25 cellular contexts compared by ENCODE assay signal in the genomic region with DNA sequence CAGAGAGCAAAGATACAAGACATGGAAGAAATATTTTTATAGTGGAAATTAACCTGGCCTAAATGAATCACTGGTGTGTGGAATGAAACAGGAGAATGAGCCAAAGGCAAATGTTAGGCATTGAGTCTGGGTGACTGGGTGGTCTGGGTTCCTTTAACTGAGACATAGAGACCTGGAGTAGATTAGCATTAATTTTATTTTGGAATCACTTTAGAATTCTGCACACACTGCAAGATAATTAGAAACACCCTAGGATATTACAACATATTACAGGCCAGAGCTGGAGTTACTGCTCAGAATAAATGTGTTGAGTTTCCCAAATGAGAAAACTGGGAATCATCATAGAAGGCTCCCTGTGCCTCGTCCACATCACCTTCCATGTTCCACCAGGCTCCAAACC.
DNase-seq lines count a peak whose midpoint lies in the region; ATAC-seq, FAIRE-seq and TF ChIP-seq lines count a peak whose summit lies in the region.
"Had no signal": no experiment of that assay in that cellular context is flagged by ENCODE, and none has a peak within 500 bp of the region (broad histone marks: within the 10 kb centered on the region; RNA-seq: fewer than 3 reads in every experiment).

No MANE protein-coding gene starts in this region.

- no peak overlapping the region for H3K9ac ChIP-seq in adipocyte (ENCODE audit: low read length)
- H3K9ac ChIP-seq: GM23248 had no signal

- no peaks in the 10 kb centered on the region for H3K36me3 ChIP-seq in adipocyte (ENCODE audit: control insufficient read depth, insufficient read depth, low read length, severe bottlenecking)
- H3K36me3 ChIP-seq: MG63 had no signal

- TF ChIP-seq POLR2A in H54 (IDR thresholded peaks at IDR 0.05; ENCODE audit: low read depth, low read length): no peak

- no peak overlapping the region for H3K4me3 Mint-ChIP-seq in stimulated activated memory B cell treated with anti-CD40 and anti-IgM and Interleukin-4, amounts not matched to agents 10 μg/mL and 1 μg/mL and 100 μg/mL, for 72 hours
- H3K4me3 Mint-ChIP-seq: CD14-positive monocyte; CD8-positive, alpha-beta memory T cell; H9 had no signal

- H3K9me3 ChIP-seq in adipocyte (ENCODE audit: control insufficient read depth, low read length): no peaks in the 10 kb centered on the region
- H3K9me3 ChIP-seq: A549, BE2C, MG63 had no signal

- no peaks in the 10 kb centered on the region for H3K9me3 Mint-ChIP-seq in stimulated activated memory B cell treated with anti-CD40 and anti-IgM and Interleukin-4, amounts not matched to agents 10 μg/mL and 1 μg/mL and 100 μg/mL, for 72 hours
- H3K9me3 Mint-ChIP-seq: CD8-positive, alpha-beta memory T cell; H9 had no signal

- no peaks in the 10 kb centered on the region for H3K4me1 ChIP-seq in adipocyte (ENCODE audit: control insufficient read depth, insufficient read depth, low read length)
- H3K4me1 ChIP-seq: A549 had no signal

- H3K27ac Mint-ChIP-seq in stimulated activated memory B cell treated with anti-CD40 and anti-IgM and Interleukin-4, amounts not matched to agents 10 μg/mL and 1 μg/mL and 100 μg/mL, for 72 hours: no peak overlapping the region
- H3K27ac Mint-ChIP-seq: CD14-positive monocyte, H9 had no signal

- ATAC-seq in GM18907 (IDR thresholded peaks at IDR 0.05; ENCODE audit: unreplicated experiment): no peak
- ATAC-seq in stimulated activated memory B cell treated with anti-CD40 and anti-IgM and Interleukin-4, amounts not matched to agents 10 μg/mL and 1 μg/mL and 100 μg/mL, for 72 hours: no peak
- ATAC-seq: A549 had no signal

- H3K4me1 Mint-ChIP-seq in stimulated activated memory B cell treated with anti-CD40 and anti-IgM and Interleukin-4, amounts not matched to agents 10 μg/mL and 1 μg/mL and 100 μg/mL, for 72 hours: no peaks in the 10 kb centered on the region
- H3K4me1 Mint-ChIP-seq: CD14-positive monocyte, H9 had no signal

- H3K27me3 ChIP-seq in adipocyte (replicated peaks; ENCODE audit: control insufficient read depth, insufficient read depth, low read length): no peaks in the 10 kb centered on the region
- H3K27me3 ChIP-seq: BE2C, MG63 had no signal

- H3K4me3 ChIP-seq in adipocyte (ENCODE audit: low read length): no peak overlapping the region
- H3K4me3 ChIP-seq: A549, GM23248, MG63 had no signal

- H3K36me3 Mint-ChIP-seq in stimulated activated memory B cell treated with anti-CD40 and anti-IgM and Interleukin-4, amounts not matched to agents 10 μg/mL and 1 μg/mL and 100 μg/mL, for 72 hours: no peaks in the 10 kb centered on the region
- H3K36me3 Mint-ChIP-seq: CD14-positive monocyte had no signal

- DNase-seq in GM04504 (ENCODE audit: low read depth): peak; percentile 16
- DNase-seq in adipocyte (ENCODE audit: low read depth): peak; percentile 56
- DNase-seq in fibroblast of gingiva (ENCODE audit: low read depth): peak; percentile 30
- no peak for DNase-seq in RPMI8226
- no peak for DNase-seq in H54 (ENCODE audit: insufficient read length, low spot score)
- DNase-seq: BE2C; CD8-positive, alpha-beta memory T cell; DMS 273 treated with DMSO at 0.1 percent for 48 hours; DMS79 treated with DMSO at 0.1 percent for 48 hours; GF-D8; GM23248; H9; KG1; MG63; NCI-H1105 treated with DMSO at 0.1 percent for 48 hours; NCI-H146; NCI-H2029; NCI-H2227 treated with DMSO at 0.1 percent for 48 hours; NCI-H526 treated with DMSO at 0.1 percent for 48 hours; SHP77; SW 1271 had no signal

- no peaks in the 10 kb centered on the region for H3K27me3 Mint-ChIP-seq in stimulated activated memory B cell treated with anti-CD40 and anti-IgM and Interleukin-4, amounts not matched to agents 10 μg/mL and 1 μg/mL and 100 μg/mL, for 72 hours
- H3K27me3 Mint-ChIP-seq: CD8-positive, alpha-beta memory T cell had no signal

- FAIRE-seq in H54 (lab: Jason Lieb, UNC): no peak
- FAIRE-seq: A549 had no signal

Comparison
In these comparisons a context has a peak if more than half of its experiments do, and no peak if none do; other contexts are left out.
1. DNase-seq: peak in GM04504 (single experiment), adipocyte (single experiment) and fibroblast of gingiva (single experiment); none in RPMI8226 (single experiment) and H54 (single experiment).